Comparison of ENCODE assay signal across 8 cellular contexts in genomic region chr2:172931923-172932520, GRCh38.
DNase-seq lines count a peak whose midpoint lies in the region; ATAC-seq, FAIRE-seq and TF ChIP-seq lines count a peak whose summit lies in the region.

No MANE protein-coding gene starts in this region.

- H3K27me3 Mint-ChIP-seq in activated CD4-positive, alpha-beta memory T cell treated with anti-CD3 and anti-CD28 coated beads for 36 hours = peaks cover 15% of the 10 kb centered on the region
- H3K27me3 Mint-ChIP-seq in endodermal cell (ENCODE audit: insufficient read depth) = no peaks in the 10 kb centered on the region
- peaks cover 0 to 17% (median 4%) of the 10 kb centered on the region in 5 donors for H3K27me3 Mint-ChIP-seq in naive thymus-derived CD4-positive, alpha-beta T cell

- H3K4me1 ChIP-seq in A549 (peaks cover 9% of the 10 kb centered on the region; the same call in 2 of the 3 replicates), endodermal cell (ENCODE audit: control insufficient read depth, insufficient read depth, low read length) (no peaks in the 10 kb centered on the region)
- H3K4me1 ChIP-seq in naive thymus-derived CD4-positive, alpha-beta T cell (ENCODE audit: control insufficient read depth in 2 of 2, insufficient read depth in 2 of 2, low read length in 2 of 2) = peaks cover 0 to 6% of the 10 kb centered on the region in 2 donors

- TF ChIP-seq POLR2A in A549 (IDR thresholded peaks at IDR 0.05; ENCODE audit: low read length) (no peak), GM12891 (IDR thresholded peaks at IDR 0.05; ENCODE audit: low read depth, low read length) (no peak)

- intact Hi-C loops in activated CD4-positive, alpha-beta memory T cell treated with anti-CD3 and anti-CD28 coated beads for 36 hours (cut with micrococcal nuclease) = loop anchor here (1.0 kb wide), 2 partner anchors 68 to 126 kb away; no protein-coding TSS in a partner anchor
- intact Hi-C loops in naive thymus-derived CD4-positive, alpha-beta T cell (cut with micrococcal nuclease) = loop anchor here (1.0 to 2.0 kb wide), 5 partner anchors 11 to 279 kb away; no protein-coding TSS in a partner anchor

- H3K36me3 ChIP-seq in endodermal cell (ENCODE audit: control insufficient read depth, insufficient read depth, low read length) = no peaks in the 10 kb centered on the region
- no peaks in the 10 kb centered on the region for H3K36me3 ChIP-seq in naive thymus-derived CD4-positive, alpha-beta T cell (ENCODE audit: control insufficient read depth in 2 of 3, insufficient read depth in 3 of 3, low read length in 3 of 3)

- H3K27me3 ChIP-seq in endodermal cell (ENCODE audit: control insufficient read depth, insufficient read depth, low read length, poor library complexity, severe bottlenecking) = no peaks in the 10 kb centered on the region
- H3K27me3 ChIP-seq in naive thymus-derived CD4-positive, alpha-beta T cell (ENCODE audit: control insufficient read depth in 2 of 2, insufficient read depth in 2 of 2, low read length in 2 of 2) = no peaks in the 10 kb centered on the region

- CTCF ChIA-PET in A549 (lab: Yijun Ruan, JAX) = interaction anchor here (0.6 to 4.7 kb wide), 54 partner anchors 10 to 832 kb away, joined by 3 to 74 read pairs (median 4); no protein-coding TSS in a partner anchor
- CTCF ChIA-PET in activated CD4-positive, alpha-beta memory T cell treated with anti-CD3 and anti-CD28 coated beads for 36 hours (lab: Charles Lee) = interaction anchor here (0.6 to 3.1 kb wide), 23 partner anchors 9 to 508 kb away, joined by 3 to 47 read pairs (median 4); no protein-coding TSS in a partner anchor
- CTCF ChIA-PET in naive thymus-derived CD4-positive, alpha-beta T cell (lab: Charles Lee) = interaction anchor here (0.6 to 3.0 kb wide), 20 partner anchors 8 to 1245 kb away, joined by 3 to 15 read pairs (median 4); no protein-coding TSS in a partner anchor

- POLR2A ChIA-PET in A549 (lab: Yijun Ruan, JAX) = no interaction called here
- POLR2A ChIA-PET in activated CD4-positive, alpha-beta memory T cell treated with anti-CD3 and anti-CD28 coated beads for 36 hours (lab: Charles Lee) = no interaction called here
- POLR2A ChIA-PET in naive thymus-derived CD4-positive, alpha-beta T cell (lab: Charles Lee) = no interaction called here

- H3K4me3 ChIP-seq in A549 (no peak overlapping the region), endodermal cell (ENCODE audit: low read length) (no peak overlapping the region)
- no peak overlapping the region for H3K4me3 ChIP-seq in naive thymus-derived CD4-positive, alpha-beta T cell (ENCODE audit: low read length)

- no peak overlapping the region for H3K4me3 Mint-ChIP-seq in activated CD4-positive, alpha-beta memory T cell treated with anti-CD3 and anti-CD28 coated beads for 36 hours
- H3K4me3 Mint-ChIP-seq in endodermal cell = no peak overlapping the region
- peak overlapping the region in 6 of 10 donors; percentile 5 to 73 (median 44) for H3K4me3 Mint-ChIP-seq in naive thymus-derived CD4-positive, alpha-beta T cell

- TF ChIP-seq RAD21 in A549 (conservative IDR thresholded peaks at IDR 0.05 in 1 of 2, IDR thresholded peaks at IDR 0.05 in 1 of 2) = peak; percentile 81 to 88

- no peak overlapping the region for H3K27ac Mint-ChIP-seq in activated CD4-positive, alpha-beta memory T cell treated with anti-CD3 and anti-CD28 coated beads for 36 hours
- H3K27ac Mint-ChIP-seq in endodermal cell = no peak overlapping the region
- H3K27ac Mint-ChIP-seq in naive thymus-derived CD4-positive, alpha-beta T cell = no peak overlapping the region

- no peak for TF ChIP-seq EP300 in A549 (IDR thresholded peaks at IDR 0.05)

- peak; percentile 83 for TF ChIP-seq CTCF in A549 (IDR thresholded peaks at IDR 0.05)
- TF ChIP-seq CTCF in endodermal cell (conservative IDR thresholded peaks at IDR 0.05) = peak; percentile 81

- peaks cover 4% of the 10 kb centered on the region for H3K4me1 Mint-ChIP-seq in activated CD4-positive, alpha-beta memory T cell treated with anti-CD3 and anti-CD28 coated beads for 36 hours (ENCODE audit: low read depth)
- H3K4me1 Mint-ChIP-seq in endodermal cell = peaks cover 14% of the 10 kb centered on the region
- peaks cover 4 to 19% (median 11%) of the 10 kb centered on the region in 7 donors for H3K4me1 Mint-ChIP-seq in naive thymus-derived CD4-positive, alpha-beta T cell

- H3K9ac ChIP-seq in endodermal cell (ENCODE audit: extremely low read depth, low read length, poor library complexity, severe bottlenecking) = no peak overlapping the region

- no peaks in the 10 kb centered on the region for H3K9me3 ChIP-seq in A549
- H3K9me3 ChIP-seq in endodermal cell (ENCODE audit: control insufficient read depth, low read length) = no peaks in the 10 kb centered on the region
- H3K9me3 ChIP-seq in naive thymus-derived CD4-positive, alpha-beta T cell (ENCODE audit: control insufficient read depth in 2 of 3, low read length in 3 of 3) = no peaks in the 10 kb centered on the region

- H3K36me3 Mint-ChIP-seq in activated CD4-positive, alpha-beta memory T cell treated with anti-CD3 and anti-CD28 coated beads for 36 hours = no peaks in the 10 kb centered on the region
- no peaks in the 10 kb centered on the region for H3K36me3 Mint-ChIP-seq in endodermal cell (ENCODE audit: low read depth)
- H3K36me3 Mint-ChIP-seq in naive thymus-derived CD4-positive, alpha-beta T cell = no peaks in the 10 kb centered on the region

- WGBS in A549 (ENCODE audit: missing lambda C conversion rate) = 0% methylated on average over 7 of the region's 8 CpGs
- WGBS in endodermal cell (ENCODE audit: insufficient coverage in 1 of 2, insufficient read length in 1 of 2), 2 experiments = 7% methylated on average over 7 of the region's 8 CpGs; no CpG with 5 or more reads in 1 of the 2 experiments

- peak overlapping the region; percentile 64 for H3K4me2 ChIP-seq in A549

- peak; percentile 69 to 85; a peak in 3 of 6 replicates for ATAC-seq in A549
- ATAC-seq in naive thymus-derived CD4-positive, alpha-beta T cell = peak; percentile 61
- no peak for ATAC-seq in stimulated activated naive CD8-positive, alpha-beta T cell treated with anti-CD3 and anti-CD28 coated beads, Interleukin-15, Interleukin-2, amounts not matched to agents 100 U/mL and 50 U/mL, for 24 hours
- ATAC-seq in GM18520 (IDR thresholded peaks at IDR 0.05; ENCODE audit: unreplicated experiment) = no peak

- no peaks in the 10 kb centered on the region for H3K9me3 Mint-ChIP-seq in activated CD4-positive, alpha-beta memory T cell treated with anti-CD3 and anti-CD28 coated beads for 36 hours
- no peaks in the 10 kb centered on the region for H3K9me3 Mint-ChIP-seq in endodermal cell
- no peaks in the 10 kb centered on the region for H3K9me3 Mint-ChIP-seq in naive thymus-derived CD4-positive, alpha-beta T cell

- no peak overlapping the region for H3K27ac ChIP-seq in A549
- H3K27ac ChIP-seq in endodermal cell (ENCODE audit: low read depth, low read length) = no peak overlapping the region
- H3K27ac ChIP-seq in naive thymus-derived CD4-positive, alpha-beta T cell (ENCODE audit: low read depth, low read length) = no peak overlapping the region

- peak; percentile 10 to 68 for DNase-seq in A549 (ENCODE audit: low read depth in 1 of 2, low spot score in 1 of 2)
- peak; percentile 14 for DNase-seq in GM12891 (ENCODE audit: insufficient read length, low spot score)
- peak; percentile 31 for DNase-seq in NCI-H510A (lab: John Stamatoyannopoulos, UW)
- DNase-seq in activated CD4-positive, alpha-beta memory T cell treated with anti-CD3 and anti-CD28 coated beads for 36 hours = peak; percentile 64
- peak; percentile 85 for DNase-seq in endodermal cell
- peak; percentile 16 to 73 (median 61) for DNase-seq in naive thymus-derived CD4-positive, alpha-beta T cell
- DNase-seq in stimulated activated naive CD8-positive, alpha-beta T cell treated with anti-CD3 and anti-CD28 coated beads, Interleukin-15, Interleukin-2, amounts not matched to agents 100 U/mL and 50 U/mL, for 24 hours = peak; percentile 72

- FAIRE-seq in A549 (lab: Jason Lieb, UNC) = no peak
- FAIRE-seq in GM12891 (lab: Jason Lieb, UNC) = peak; percentile 87

TF ChIP-seq in A549, 52 proteins besides CTCF, POLR2A, EP300 and RAD21:
- peak; percentile 94 for TF ChIP-seq SMC3 (IDR thresholded peaks at IDR 0.05)
- TF ChIP-seq TP53 (CRISPR knock-in tag; IDR thresholded peaks at IDR 0.05) = no peak
- no peak for TF ChIP-seq HOXB13 (CRISPR knock-in tag; IDR thresholded peaks at IDR 0.05; ENCODE audit: low read depth)

TF ChIP-seq in GM12891, 5 proteins besides CTCF, POLR2A, EP300 and RAD21:
- TF ChIP-seq PAX5 (IDR thresholded peaks at IDR 0.05; ENCODE audit: insufficient read depth, low read length, severe bottlenecking) (no peak), POU2F2 (IDR thresholded peaks at IDR 0.05; ENCODE audit: low read depth, low read length) (no peak), SPI1 (IDR thresholded peaks at IDR 0.05; ENCODE audit: low read depth, low read length) (no peak)

Comparison
In these comparisons a context has a peak if more than half of its experiments do, and no peak if none do; other contexts are left out.
1. ATAC-seq: peak in A549 (2 of 2) and naive thymus-derived CD4-positive, alpha-beta T cell (single experiment); none in stimulated activated naive CD8-positive, alpha-beta T cell treated with anti-CD3 and anti-CD28 coated beads, Interleukin-15, Interleukin-2, amounts not matched to agents 100 U/mL and 50 U/mL, for 24 hours (single experiment) and GM18520 (single experiment).
2. DNase-seq: peak in every context shown above with its lines; median percentile 85 in endodermal cell; 72 in stimulated activated naive CD8-positive, alpha-beta T cell treated with anti-CD3 and anti-CD28 coated beads, Interleukin-15, Interleukin-2, amounts not matched to agents 100 U/mL and 50 U/mL, for 24 hours; 64 in activated CD4-positive, alpha-beta memory T cell treated with anti-CD3 and anti-CD28 coated beads for 36 hours; 61 in naive thymus-derived CD4-positive, alpha-beta T cell; 39 in A549; 31 in NCI-H510A; 14 in GM12891.
3. H3K4me3 Mint-ChIP-seq: peak in naive thymus-derived CD4-positive, alpha-beta T cell (6 of 10); none in activated CD4-positive, alpha-beta memory T cell treated with anti-CD3 and anti-CD28 coated beads for 36 hours (single experiment) and endodermal cell (single experiment).